Comparison of ENCODE assay signal across 17 cellular contexts in the genomic region with DNA sequence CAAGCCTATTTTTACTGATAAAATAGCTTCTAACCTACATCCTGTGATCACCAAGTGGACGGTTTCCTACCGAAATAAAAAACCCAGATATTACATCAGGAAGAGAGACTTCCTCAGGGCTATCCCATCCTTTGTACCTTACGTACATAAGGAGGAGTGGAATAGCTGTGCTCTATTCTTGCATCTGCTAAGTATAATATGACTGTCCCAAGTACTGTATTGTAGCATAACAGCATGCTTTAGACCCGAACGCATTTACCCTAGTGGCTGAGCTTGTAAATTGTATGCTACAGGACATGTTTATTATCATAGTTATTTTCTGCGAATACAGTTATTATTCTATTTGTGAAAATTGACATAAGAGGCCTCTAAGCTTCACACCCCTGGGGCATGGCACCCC.
A peak's percentile ranks its signal among the peaks of the same experiment; 100 is the strongest.
DNase-seq lines count a peak whose midpoint lies in the region; ATAC-seq and TF ChIP-seq lines count a peak whose summit lies in the region.
"Had no signal": no experiment of that assay in that cellular context is flagged by ENCODE, and none has a peak within 500 bp of the region (broad histone marks: within the 10 kb centered on the region; RNA-seq: fewer than 3 reads in every experiment).

No MANE protein-coding gene starts in this region.

- H3K36me3 ChIP-seq in HCT116 (ENCODE audit: control insufficient read depth in 1 of 2, insufficient read depth in 2 of 2, low read length in 2 of 2) (no peaks in the 10 kb centered on the region), endodermal cell (ENCODE audit: control insufficient read depth, insufficient read depth, low read length) (no peaks in the 10 kb centered on the region), tibial artery (no peaks in the 10 kb centered on the region)
- H3K36me3 ChIP-seq: BLaER1, HAP-1 had no signal

- no peaks in the 10 kb centered on the region for H3K9me3 Mint-ChIP-seq in endodermal cell
- peaks cover 3% of the 10 kb centered on the region for H3K9me3 Mint-ChIP-seq in nephron progenitor cell
- H3K9me3 Mint-ChIP-seq: HFFc6 had no signal

- no peaks in the 10 kb centered on the region for H3K9me3 ChIP-seq in HCT116 (ENCODE audit: control insufficient read depth in 1 of 2, insufficient read depth in 1 of 2, low read depth in 1 of 2, low read length in 2 of 2)
- no peaks in the 10 kb centered on the region for H3K9me3 ChIP-seq in endodermal cell (ENCODE audit: control insufficient read depth, low read length)
- no peaks in the 10 kb centered on the region for H3K9me3 ChIP-seq in tibial artery
- H3K9me3 ChIP-seq: BLaER1, HAP-1 had no signal

- H3K27ac ChIP-seq in HCT116 (ENCODE audit: low read depth, low read length) (no peak overlapping the region), endodermal cell (ENCODE audit: low read depth, low read length) (no peak overlapping the region), tibial artery (no peak overlapping the region)
- H3K27ac ChIP-seq: BLaER1, GM23248 had no signal

- CTCF ChIA-PET in HCT116 (lab: Charles Lee): no interaction called here

- RAD21 ChIA-PET in HCT116 (lab: Charles Lee; ENCODE audit: low non-redundant PET in 1 of 2, low total read pairs in 2 of 2, uncharacterized antibody in 2 of 2, unreplicated experiment in 2 of 2): no interaction called here

- ATAC-seq in HCT116 (peak; percentile 69), GM21381 (IDR thresholded peaks at IDR 0.05; ENCODE audit: unreplicated experiment) (no peak)

- DNase-seq in HCT116 (ENCODE audit: low read depth, low spot score) (no peak), NCI-H69 (lab: John Stamatoyannopoulos, UW) (peak; percentile 26), endodermal cell (no peak), nephron progenitor cell (no peak), tibial artery (no peak), NCI-H2107 (lab: John Stamatoyannopoulos, UW) (no peak)
- DNase-seq in activated T-cell treated with anti-CD3 and anti-CD28 coated beads, Interleukin-2, amount 50 U/mL, for 48 hours: no peak
- DNase-seq: 8988T; CD4-positive, alpha-beta memory T cell; DMS153; DMS79 treated with DMSO at 0.1 percent for 48 hours; GM23248; HFFc6 had no signal

- no peak overlapping the region for H3K4me2 ChIP-seq in HCT116 (ENCODE audit: low read length)
- H3K4me2 ChIP-seq: BLaER1 had no signal

- H3K4me3 ChIP-seq in HCT116 (replicated peaks in 1 of 2; ENCODE audit: low read depth in 1 of 2, low read length in 2 of 2) (no peak overlapping the region), endodermal cell (ENCODE audit: low read length) (no peak overlapping the region), tibial artery (no peak overlapping the region)
- H3K4me3 ChIP-seq: BLaER1, GM23248, HAP-1 had no signal

- H3K79me2 ChIP-seq in HCT116 (ENCODE audit: insufficient read depth, low read length): no peaks in the 10 kb centered on the region

- no TSS peak for BruUV-seq in HCT116 (replicated peaks; lab: Mats Ljungman, UMichigan)

- H3K4me1 Mint-ChIP-seq in endodermal cell: peaks cover 12% of the 10 kb centered on the region
- H3K4me1 Mint-ChIP-seq in nephron progenitor cell: peaks cover 51% of the 10 kb centered on the region
- H3K4me1 Mint-ChIP-seq: CD14-positive monocyte; CD4-positive, alpha-beta memory T cell had no signal

- TF ChIP-seq RAD21 in HCT116 (IDR thresholded peaks at IDR 0.05; ENCODE audit: low read depth): no peak

- no peak overlapping the region for H2AFZ ChIP-seq in HCT116 (ENCODE audit: low read depth, low read length, poor library complexity, severe bottlenecking)
- H2AFZ ChIP-seq: GM23248 had no signal

- H3K4me3 Mint-ChIP-seq in endodermal cell (no peak overlapping the region), nephron progenitor cell (no peak overlapping the region)
- H3K4me3 Mint-ChIP-seq: CD14-positive monocyte; CD4-positive, alpha-beta memory T cell; HFFc6 had no signal

- no peaks in the 10 kb centered on the region for H3K9me2 ChIP-seq in HCT116 (ENCODE audit: insufficient read depth)

- H3K27me3 Mint-ChIP-seq in endodermal cell (ENCODE audit: insufficient read depth): peaks cover 6% of the 10 kb centered on the region
- H3K27me3 Mint-ChIP-seq in nephron progenitor cell (ENCODE audit: low read depth, poor library complexity): peaks cover 3% of the 10 kb centered on the region

- H3K27me3 ChIP-seq in HCT116 (ENCODE audit: insufficient read depth, low read length) (peaks cover 58% of the 10 kb centered on the region), endodermal cell (ENCODE audit: control insufficient read depth, insufficient read depth, low read length, poor library complexity, severe bottlenecking) (no peaks in the 10 kb centered on the region), tibial artery (no peaks in the 10 kb centered on the region)
- H3K27me3 ChIP-seq: BLaER1 had no signal

- H4K20me1 ChIP-seq in HCT116 (ENCODE audit: insufficient read depth): no peaks in the 10 kb centered on the region
- H4K20me1 ChIP-seq: BLaER1 had no signal

- TF ChIP-seq CTCF in HCT116 (IDR thresholded peaks at IDR 0.05 in 2 of 3, conservative IDR thresholded peaks at IDR 0.05 in 1 of 3; ENCODE audit: borderline replicate concordance in 1 of 3, insufficient read depth in 1 of 3, low read depth in 2 of 3, low read length in 2 of 3): peak in 2 of 3 experiments; percentile 14 to 33; a peak in 2 of 6 replicates
- peak; percentile 30 for TF ChIP-seq CTCF in endodermal cell (conservative IDR thresholded peaks at IDR 0.05)
- TF ChIP-seq CTCF in nephron progenitor cell (IDR thresholded peaks at IDR 0.05): no peak
- TF ChIP-seq CTCF in tibial artery (IDR thresholded peaks at IDR 0.05): no peak

- POLR2A ChIA-PET in HCT116 (lab: Charles Lee): no interaction called here

- whole genome bisulfite sequencing in endodermal cell (ENCODE audit: insufficient coverage in 1 of 2, insufficient read length in 1 of 2), 2 experiments: 82 to 96% methylated on average over 1 to 6 of the region's 6 CpGs

- TF ChIP-seq POLR2A in HCT116 (IDR thresholded peaks at IDR 0.05; ENCODE audit: borderline replicate concordance, extremely low read depth, insufficient read depth, insufficient read length): no peak

- H3K27ac Mint-ChIP-seq in endodermal cell: no peak overlapping the region
- H3K27ac Mint-ChIP-seq in nephron progenitor cell: peak overlapping the region; percentile 90
- H3K27ac Mint-ChIP-seq: CD14-positive monocyte; CD4-positive, alpha-beta memory T cell; HFFc6 had no signal

- H3K9ac ChIP-seq in HCT116 (ENCODE audit: low read length) (no peak overlapping the region), endodermal cell (ENCODE audit: extremely low read depth, low read length, poor library complexity, severe bottlenecking) (no peak overlapping the region)
- H3K9ac ChIP-seq: BLaER1, GM23248 had no signal

- intact Hi-C loops in HCT116 (cut with micrococcal nuclease) (no loop called here), tibial artery (cut with DNase I; ENCODE audit: low total_unique reads) (no loop called here)

- no peaks in the 10 kb centered on the region for H3K36me3 Mint-ChIP-seq in endodermal cell (ENCODE audit: low read depth)
- H3K36me3 Mint-ChIP-seq in nephron progenitor cell (ENCODE audit: low read depth): no peaks in the 10 kb centered on the region
- H3K36me3 Mint-ChIP-seq: CD14-positive monocyte; CD4-positive, alpha-beta memory T cell had no signal

- H3K4me1 ChIP-seq in HCT116 (ENCODE audit: control insufficient read depth in 1 of 2, insufficient read depth in 2 of 2, low read length in 2 of 2) (no peaks in the 10 kb centered on the region), endodermal cell (ENCODE audit: control insufficient read depth, insufficient read depth, low read length) (peaks cover 4% of the 10 kb centered on the region), tibial artery (no peaks in the 10 kb centered on the region)
- H3K4me1 ChIP-seq: BLaER1, HAP-1 had no signal

TF ChIP-seq in HCT116, 20 proteins besides CTCF, POLR2A, EP300 and RAD21:
- TF ChIP-seq FOSL1 (IDR thresholded peaks at IDR 0.05; ENCODE audit: low read depth): no peak

Comparison
In these comparisons a context has a peak if more than half of its experiments do, and no peak if none do; other contexts are left out.
1. CTCF ChIP-seq: peak in HCT116 (2 of 3) and endodermal cell (single experiment); none in nephron progenitor cell (single experiment) and tibial artery (0 of 2).